Comparison of ENCODE assay signal across 1 cellular context in the genomic region with DNA sequence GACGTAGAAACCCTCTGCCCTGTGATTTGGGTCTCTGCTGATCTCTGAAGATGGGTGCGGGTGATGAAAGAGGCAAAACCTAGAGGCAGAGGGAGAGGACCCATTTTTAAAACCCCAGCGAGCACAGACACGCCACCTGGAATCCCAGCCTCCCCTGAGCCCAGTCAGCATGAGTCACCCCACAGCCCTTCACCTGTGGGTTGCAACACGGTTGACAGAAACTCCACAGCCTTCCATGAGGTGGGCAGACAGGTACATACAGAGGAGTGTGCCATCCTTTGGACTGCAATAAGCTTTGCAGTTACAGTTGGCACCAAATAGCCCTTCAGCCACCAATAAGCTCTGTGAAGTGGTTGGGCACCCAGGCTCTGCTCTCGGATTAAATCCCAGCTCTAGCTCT.
TF ChIP-seq lines count a peak whose summit lies in the region.

No MANE protein-coding gene starts in this region.

TF ChIP-seq in K562, 482 proteins besides CTCF, POLR2A, EP300 and RAD21:
- peak; percentile 50 for TF ChIP-seq CHD4 (IDR thresholded peaks at IDR 0.05; ENCODE audit: insufficient read depth, insufficient replicate concordance, low read depth, low read length, poor library complexity, severe bottlenecking)
- no peak for TF ChIP-seq HNRNPUL1 (IDR thresholded peaks at IDR 0.05; ENCODE audit: low read length)
